In the genomic region with DNA sequence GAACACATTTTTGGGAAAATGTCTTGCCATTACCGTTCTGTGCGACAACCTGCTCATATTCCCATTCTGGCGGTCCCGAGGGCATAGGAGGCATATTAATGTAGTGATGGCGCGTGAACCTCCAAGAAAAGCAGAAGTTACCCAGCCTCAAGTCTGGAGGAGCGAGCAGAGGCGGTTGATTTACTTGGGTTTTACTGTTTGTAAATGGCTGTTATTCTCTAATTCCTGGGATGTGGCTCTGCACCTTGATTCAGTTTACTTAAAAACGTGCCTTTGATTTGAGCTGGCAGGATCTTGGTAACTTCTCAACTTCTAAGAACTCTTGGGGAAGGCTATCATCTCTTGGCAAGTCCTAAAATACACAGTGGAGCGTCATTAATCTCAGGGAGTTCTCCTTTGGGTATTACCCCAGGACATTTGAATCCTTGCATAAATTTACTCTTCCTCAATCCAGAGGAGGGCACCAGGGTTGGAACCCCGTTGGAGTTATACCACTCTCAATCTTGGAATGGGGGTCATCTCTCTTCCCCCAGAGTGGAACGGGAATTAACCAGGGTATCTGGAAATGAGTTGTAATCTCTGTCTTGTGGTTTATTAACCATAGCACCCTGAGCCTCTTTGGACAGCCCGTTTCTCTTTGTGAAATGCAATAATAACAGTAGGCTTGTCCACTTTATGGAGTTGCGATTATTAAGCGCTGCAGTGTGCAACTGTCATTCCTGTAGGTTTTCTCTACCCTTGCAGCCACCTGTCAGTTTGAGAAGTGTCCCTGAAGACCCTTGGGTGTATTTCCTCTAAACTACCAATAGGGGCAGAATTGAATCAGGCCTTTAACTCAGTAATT, we compare ENCODE assay signal across 8 cellular contexts. TPM values are rescaled to one million over a fixed set of nuclear protein-coding genes. Genes with fewer than 3 reads are reported as not detected.
DNase-seq lines count a peak whose midpoint lies in the region; ATAC-seq and TF ChIP-seq lines count a peak whose summit lies in the region.

No MANE protein-coding gene starts in this region.

- H2AFZ ChIP-seq in fibroblast of lung (ENCODE audit: low read length): peak overlapping the region; percentile 8

- H3K79me2 ChIP-seq in fibroblast of lung (ENCODE audit: control insufficient read depth, insufficient read depth, low read length): peaks cover 38% of the 10 kb centered on the region

- peak overlapping the region; percentile 62 for H3K27ac ChIP-seq in fibroblast of lung (ENCODE audit: insufficient read depth, low read length)

- no peaks in the 10 kb centered on the region for H3K9me3 ChIP-seq in T-helper 17 cell (ENCODE audit: control insufficient read depth, low read length, poor library complexity, severe bottlenecking)
- H3K9me3 ChIP-seq in fibroblast of lung (ENCODE audit: control insufficient read depth, insufficient read depth, low read depth, low read length): no peaks in the 10 kb centered on the region

- H4K20me1 ChIP-seq in fibroblast of lung (ENCODE audit: control insufficient read depth, extremely low read depth, insufficient read depth, low read length): no peaks in the 10 kb centered on the region

- TF ChIP-seq CTCF in fibroblast of lung (conservative IDR thresholded peaks at IDR 0.05 in 1 of 2, IDR thresholded peaks at IDR 0.05 in 1 of 2; ENCODE audit: low read depth in 1 of 2, low read length in 2 of 2) (peak; percentile 69 to 77), osteocyte (IDR thresholded peaks at IDR 0.05) (peak; percentile 73)

- peaks cover 5% of the 10 kb centered on the region for H3K36me3 Mint-ChIP-seq in T-helper 17 cell (ENCODE audit: low read depth)
- no peaks in the 10 kb centered on the region for H3K36me3 Mint-ChIP-seq in osteocyte (ENCODE audit: unreplicated experiment)

- H3K27ac Mint-ChIP-seq in T-helper 17 cell: peak overlapping the region; percentile 27
- H3K27ac Mint-ChIP-seq in osteocyte (ENCODE audit: unreplicated experiment): peak overlapping the region; percentile 11

- H3K4me3 ChIP-seq in fibroblast of lung (replicated peaks in 1 of 4; ENCODE audit: control extremely low read depth in 1 of 4, insufficient read depth in 1 of 4, low read depth in 3 of 4, low read length in 4 of 4): peak overlapping the region; percentile 78 to 83 (median 81)

- peak overlapping the region; percentile 83 for H3K9ac ChIP-seq in fibroblast of lung (ENCODE audit: insufficient read depth, low read length)

- peaks cover 8% of the 10 kb centered on the region for H3K27me3 Mint-ChIP-seq in T-helper 17 cell
- H3K27me3 Mint-ChIP-seq in osteocyte (ENCODE audit: unreplicated experiment): no peaks in the 10 kb centered on the region

- ATAC-seq in GM21390 (IDR thresholded peaks at IDR 0.05; ENCODE audit: unreplicated experiment) (peak; percentile 22), T-helper 17 cell (no peak), HG03565 (IDR thresholded peaks at IDR 0.05; ENCODE audit: unreplicated experiment) (no peak)

- H3K27me3 ChIP-seq in fibroblast of lung (ENCODE audit: control insufficient read depth, insufficient read depth, low read length): no peaks in the 10 kb centered on the region

- no peaks in the 10 kb centered on the region for H3K4me1 ChIP-seq in fibroblast of lung (ENCODE audit: control insufficient read depth, extremely low read depth, insufficient read depth, low read length)

- peak overlapping the region; percentile 99 for H3K4me2 ChIP-seq in fibroblast of lung (ENCODE audit: extremely low read depth, insufficient read depth, low read length)

- H3K4me1 Mint-ChIP-seq in T-helper 17 cell: peaks cover 52% of the 10 kb centered on the region
- H3K4me1 Mint-ChIP-seq in osteocyte (ENCODE audit: unreplicated experiment): peaks cover 27% of the 10 kb centered on the region

- H3K36me3 ChIP-seq in fibroblast of lung (ENCODE audit: control insufficient read depth, insufficient read depth, low read length): no peaks in the 10 kb centered on the region

- H3K9me3 Mint-ChIP-seq in osteocyte (ENCODE audit: unreplicated experiment): no peaks in the 10 kb centered on the region

- H3K4me3 Mint-ChIP-seq in T-helper 17 cell (peak overlapping the region; percentile 94), osteocyte (ENCODE audit: unreplicated experiment) (peak overlapping the region; percentile 91)

- DNase-seq in DMS53 treated with DMSO at 0.1 percent for 48 hours (lab: John Stamatoyannopoulos, UW; ENCODE audit: unreplicated experiment) (peak; percentile 80), NCI-H1105 treated with DMSO at 0.1 percent for 48 hours (lab: John Stamatoyannopoulos, UW) (peak; percentile 75), T-helper 17 cell (no peak), fibroblast of lung (ENCODE audit: low read depth in 2 of 2) (peak; percentile 38 to 56), osteocyte (ENCODE audit: extremely low spot score, unreplicated experiment) (no peak), activated gamma-delta T cell (lab: John Stamatoyannopoulos, UW) (no peak)

RNA-seq across cellular contexts. Expression of gene HK2, which starts 2.1 kb away (rescaled TPM):
- total RNA-seq in T-helper 17 cell: 10 to 100 TPM; 11.3 to 13.3 TPM
- 13.1 and 19.3 TPM in 2 replicates for total RNA-seq in fibroblast of lung
- polyA plus RNA-seq in fibroblast of lung: 15.7 and 18.3 TPM in 2 replicates
- polyA plus RNA-seq in fibroblast of lung (2012): 14.2 and 17.2 TPM in 2 replicates
- polyA minus RNA-seq in fibroblast of lung (ENCODE audit: low replicate concordance): 22.5 and 41.2 TPM in 2 replicates
- 13.8 and 14.1 TPM in 2 replicates for total RNA-seq in osteocyte

Comparison
In these comparisons a context has a peak if more than half of its experiments do, and no peak if none do; other contexts are left out.
1. DNase-seq: peak in DMS53 treated with DMSO at 0.1 percent for 48 hours (single experiment), NCI-H1105 treated with DMSO at 0.1 percent for 48 hours (single experiment) and fibroblast of lung (2 of 2); none in T-helper 17 cell (0 of 3), osteocyte (single experiment) and activated gamma-delta T cell (single experiment).